Comparison of ENCODE assay signal across 11 cellular contexts in genomic region chr12:46005151-46005797, GRCh38.
DNase-seq lines count a peak whose midpoint lies in the region; ATAC-seq and TF ChIP-seq lines count a peak whose summit lies in the region.
"Had no signal": no experiment of that assay in that cellular context is flagged by ENCODE, and none has a peak within 500 bp of the region (broad histone marks: within the 10 kb centered on the region; RNA-seq: fewer than 3 reads in every experiment).

No MANE protein-coding gene starts in this region.

- H3K27ac ChIP-seq in tibial artery: no peak overlapping the region
- H3K27ac ChIP-seq: thyroid gland had no signal

- TF ChIP-seq CTCF in GM10248 (IDR thresholded peaks at IDR 0.05; ENCODE audit: control extremely low read depth, extremely low read depth, low read depth, missing control alignments) (peak; percentile 13), tibial artery (IDR thresholded peaks at IDR 0.05) (no peak)

- intact Hi-C loops in tibial artery (cut with DNase I; ENCODE audit: low total_unique reads): no loop called here

- POLR2A ChIA-PET in GM10248 (lab: Yijun Ruan, JAX): no interaction called here

- CTCF ChIA-PET in GM10248 (lab: Yijun Ruan, JAX): interaction anchor here (0.8 to 1.0 kb wide), 2 partner anchors 10 to 13 kb away, joined by 3 to 4 read pairs; no protein-coding TSS in a partner anchor

- ATAC-seq in GM21515 (IDR thresholded peaks at IDR 0.05; ENCODE audit: unreplicated experiment): no peak

- no peaks in the 10 kb centered on the region for H3K4me1 ChIP-seq in tibial artery
- H3K4me1 ChIP-seq: thyroid gland had no signal

- DNase-seq in AG08396 (ENCODE audit: low spot score) (peak; percentile 43), GM10248 (ENCODE audit: extremely low spot score) (no peak), SW480 (ENCODE audit: low spot score) (peak; percentile 25), germinal center (ENCODE audit: low spot score) (peak; percentile 16), tibial artery (no peak)
- no peak for DNase-seq in stimulated activated CD4-positive, alpha-beta T cell treated with anti-CD3 and anti-CD28 coated beads, Interleukin-1b, Interleukin-23, amount 100 ng/mL, for 48 hours
- no peak for DNase-seq in activated CD4-positive, CD25-positive, alpha-beta regulatory T cell (lab: John Stamatoyannopoulos, UW)
- DNase-seq: GF-D8, NCI-H2029 treated with DMSO at 0.1 percent for 48 hours, thyroid gland had no signal

- H3K4me3 ChIP-seq in tibial artery: no peak overlapping the region
- H3K4me3 ChIP-seq: thyroid gland had no signal

- no peaks in the 10 kb centered on the region for H3K36me3 ChIP-seq in tibial artery
- H3K36me3 ChIP-seq: thyroid gland had no signal

- H3K27me3 ChIP-seq in tibial artery: no peaks in the 10 kb centered on the region
- H3K27me3 ChIP-seq: thyroid gland had no signal

- no peaks in the 10 kb centered on the region for H3K9me3 ChIP-seq in tibial artery
- H3K9me3 ChIP-seq: thyroid gland had no signal

Comparison
In these comparisons a context has a peak if more than half of its experiments do, and no peak if none do; other contexts are left out.
1. DNase-seq: peak in AG08396 (single experiment), SW480 (single experiment) and germinal center (single experiment); none in GM10248 (single experiment), stimulated activated CD4-positive, alpha-beta T cell treated with anti-CD3 and anti-CD28 coated beads, Interleukin-1b, Interleukin-23, amount 100 ng/mL, for 48 hours (single experiment), tibial artery (0 of 2) and activated CD4-positive, CD25-positive, alpha-beta regulatory T cell (0 of 4).